Comparison of ENCODE assay signal across 1 cellular context in the genomic region with DNA sequence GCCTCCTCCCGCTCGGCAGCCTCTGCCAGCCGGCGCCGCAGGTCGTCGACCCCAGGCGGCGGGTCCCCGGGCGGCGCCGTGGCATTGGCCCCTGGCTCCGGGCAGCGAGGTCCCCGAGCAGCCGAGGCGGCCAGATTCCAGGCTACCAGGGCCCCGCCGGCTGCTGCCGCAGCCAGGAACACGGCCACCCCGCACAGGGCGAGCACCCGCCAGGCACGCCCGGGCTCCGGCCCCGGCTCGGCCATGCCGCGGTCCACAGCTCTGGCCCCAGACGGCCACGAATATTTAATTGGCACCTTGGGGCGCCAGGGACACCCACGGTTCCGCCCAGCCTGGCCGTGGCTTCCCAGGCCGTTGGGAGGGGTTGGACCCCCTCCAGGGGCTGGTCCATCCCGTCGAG.
TF ChIP-seq lines count a peak whose summit lies in the region.

A gene with protein sequence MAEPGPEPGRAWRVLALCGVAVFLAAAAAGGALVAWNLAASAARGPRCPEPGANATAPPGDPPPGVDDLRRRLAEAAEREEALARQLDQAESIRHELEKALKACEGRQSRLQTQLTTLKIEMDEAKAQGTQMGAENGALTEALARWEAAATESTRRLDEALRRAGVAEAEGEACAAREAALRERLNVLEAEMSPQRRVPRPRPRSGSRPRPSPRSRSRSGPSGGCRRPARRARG (minus strand): TSS at position 283 of the 400 bp plus-strand sequence. CDS start 38 bp downstream, at position 245.

TF ChIP-seq in GM23338, 12 proteins besides CTCF, POLR2A, EP300 and RAD21 (continued from another document):
- TF ChIP-seq, protein P1, sequence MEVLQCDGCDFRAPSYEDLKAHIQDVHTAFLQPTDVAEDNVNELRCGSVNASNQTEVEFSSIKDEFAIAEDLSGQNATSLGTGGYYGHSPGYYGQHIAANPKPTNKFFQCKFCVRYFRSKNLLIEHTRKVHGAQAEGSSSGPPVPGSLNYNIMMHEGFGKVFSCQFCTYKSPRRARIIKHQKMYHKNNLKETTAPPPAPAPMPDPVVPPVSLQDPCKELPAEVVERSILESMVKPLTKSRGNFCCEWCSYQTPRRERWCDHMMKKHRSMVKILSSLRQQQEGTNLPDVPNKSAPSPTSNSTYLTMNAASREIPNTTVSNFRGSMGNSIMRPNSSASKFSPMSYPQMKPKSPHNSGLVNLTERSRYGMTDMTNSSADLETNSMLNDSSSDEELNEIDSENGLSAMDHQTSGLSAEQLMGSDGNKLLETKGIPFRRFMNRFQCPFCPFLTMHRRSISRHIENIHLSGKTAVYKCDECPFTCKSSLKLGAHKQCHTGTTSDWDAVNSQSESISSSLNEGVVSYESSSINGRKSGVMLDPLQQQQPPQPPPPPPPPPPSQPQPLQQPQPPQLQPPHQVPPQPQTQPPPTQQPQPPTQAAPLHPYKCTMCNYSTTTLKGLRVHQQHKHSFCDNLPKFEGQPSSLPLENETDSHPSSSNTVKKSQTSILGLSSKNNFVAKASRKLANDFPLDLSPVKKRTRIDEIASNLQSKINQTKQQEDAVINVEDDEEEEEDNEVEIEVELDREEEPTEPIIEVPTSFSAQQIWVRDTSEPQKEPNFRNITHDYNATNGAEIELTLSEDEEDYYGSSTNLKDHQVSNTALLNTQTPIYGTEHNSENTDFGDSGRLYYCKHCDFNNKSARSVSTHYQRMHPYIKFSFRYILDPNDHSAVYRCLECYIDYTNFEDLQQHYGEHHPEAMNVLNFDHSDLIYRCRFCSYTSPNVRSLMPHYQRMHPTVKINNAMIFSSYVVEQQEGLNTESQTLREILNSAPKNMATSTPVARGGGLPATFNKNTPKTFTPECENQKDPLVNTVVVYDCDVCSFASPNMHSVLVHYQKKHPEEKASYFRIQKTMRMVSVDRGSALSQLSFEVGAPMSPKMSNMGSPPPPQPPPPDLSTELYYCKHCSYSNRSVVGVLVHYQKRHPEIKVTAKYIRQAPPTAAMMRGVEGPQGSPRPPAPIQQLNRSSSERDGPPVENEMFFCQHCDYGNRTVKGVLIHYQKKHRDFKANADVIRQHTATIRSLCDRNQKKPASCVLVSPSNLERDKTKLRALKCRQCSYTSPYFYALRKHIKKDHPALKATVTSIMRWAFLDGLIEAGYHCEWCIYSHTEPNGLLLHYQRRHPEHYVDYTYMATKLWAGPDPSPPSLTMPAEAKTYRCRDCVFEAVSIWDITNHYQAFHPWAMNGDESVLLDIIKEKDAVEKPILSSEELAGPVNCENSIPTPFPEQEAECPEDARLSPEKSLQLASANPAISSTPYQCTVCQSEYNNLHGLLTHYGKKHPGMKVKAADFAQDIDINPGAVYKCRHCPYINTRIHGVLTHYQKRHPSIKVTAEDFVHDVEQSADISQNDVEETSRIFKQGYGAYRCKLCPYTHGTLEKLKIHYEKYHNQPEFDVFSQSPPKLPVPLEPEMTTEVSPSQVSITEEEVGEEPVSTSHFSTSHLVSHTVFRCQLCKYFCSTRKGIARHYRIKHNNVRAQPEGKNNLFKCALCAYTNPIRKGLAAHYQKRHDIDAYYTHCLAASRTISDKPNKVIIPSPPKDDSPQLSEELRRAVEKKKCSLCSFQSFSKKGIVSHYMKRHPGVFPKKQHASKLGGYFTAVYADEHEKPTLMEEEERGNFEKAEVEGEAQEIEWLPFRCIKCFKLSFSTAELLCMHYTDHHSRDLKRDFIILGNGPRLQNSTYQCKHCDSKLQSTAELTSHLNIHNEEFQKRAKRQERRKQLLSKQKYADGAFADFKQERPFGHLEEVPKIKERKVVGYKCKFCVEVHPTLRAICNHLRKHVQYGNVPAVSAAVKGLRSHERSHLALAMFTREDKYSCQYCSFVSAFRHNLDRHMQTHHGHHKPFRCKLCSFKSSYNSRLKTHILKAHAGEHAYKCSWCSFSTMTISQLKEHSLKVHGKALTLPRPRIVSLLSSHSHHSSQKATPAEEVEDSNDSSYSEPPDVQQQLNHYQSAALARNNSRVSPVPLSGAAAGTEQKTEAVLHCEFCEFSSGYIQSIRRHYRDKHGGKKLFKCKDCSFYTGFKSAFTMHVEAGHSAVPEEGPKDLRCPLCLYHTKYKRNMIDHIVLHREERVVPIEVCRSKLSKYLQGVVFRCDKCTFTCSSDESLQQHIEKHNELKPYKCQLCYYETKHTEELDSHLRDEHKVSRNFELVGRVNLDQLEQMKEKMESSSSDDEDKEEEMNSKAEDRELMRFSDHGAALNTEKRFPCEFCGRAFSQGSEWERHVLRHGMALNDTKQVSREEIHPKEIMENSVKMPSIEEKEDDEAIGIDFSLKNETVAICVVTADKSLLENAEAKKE (CRISPR knock-in tag; IDR thresholded peaks at IDR 0.05), result no peak
- no peak for TF ChIP-seq JUNB (IDR thresholded peaks at IDR 0.05; ENCODE audit: unreplicated experiment)
- no peak for TF ChIP-seq EZH2phosphoT487 (IDR thresholded peaks at IDR 0.05; ENCODE audit: unreplicated experiment)
- no peak for TF ChIP-seq STAT1 (IDR thresholded peaks at IDR 0.05; ENCODE audit: unreplicated experiment)
- no peak for TF ChIP-seq NANOG (IDR thresholded peaks at IDR 0.05; ENCODE audit: borderline replicate concordance)
- TF ChIP-seq, protein P2, sequence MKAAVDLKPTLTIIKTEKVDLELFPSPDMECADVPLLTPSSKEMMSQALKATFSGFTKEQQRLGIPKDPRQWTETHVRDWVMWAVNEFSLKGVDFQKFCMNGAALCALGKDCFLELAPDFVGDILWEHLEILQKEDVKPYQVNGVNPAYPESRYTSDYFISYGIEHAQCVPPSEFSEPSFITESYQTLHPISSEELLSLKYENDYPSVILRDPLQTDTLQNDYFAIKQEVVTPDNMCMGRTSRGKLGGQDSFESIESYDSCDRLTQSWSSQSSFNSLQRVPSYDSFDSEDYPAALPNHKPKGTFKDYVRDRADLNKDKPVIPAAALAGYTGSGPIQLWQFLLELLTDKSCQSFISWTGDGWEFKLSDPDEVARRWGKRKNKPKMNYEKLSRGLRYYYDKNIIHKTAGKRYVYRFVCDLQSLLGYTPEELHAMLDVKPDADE (IDR thresholded peaks at IDR 0.05), result no peak
- TF ChIP-seq ZNF114 (CRISPR knock-in tag; IDR thresholded peaks at IDR 0.05), result no peak
- TF ChIP-seq EZH2 (IDR thresholded peaks at IDR 0.05; ENCODE audit: low read depth, unreplicated experiment), result no peak
- TF ChIP-seq, protein P3, sequence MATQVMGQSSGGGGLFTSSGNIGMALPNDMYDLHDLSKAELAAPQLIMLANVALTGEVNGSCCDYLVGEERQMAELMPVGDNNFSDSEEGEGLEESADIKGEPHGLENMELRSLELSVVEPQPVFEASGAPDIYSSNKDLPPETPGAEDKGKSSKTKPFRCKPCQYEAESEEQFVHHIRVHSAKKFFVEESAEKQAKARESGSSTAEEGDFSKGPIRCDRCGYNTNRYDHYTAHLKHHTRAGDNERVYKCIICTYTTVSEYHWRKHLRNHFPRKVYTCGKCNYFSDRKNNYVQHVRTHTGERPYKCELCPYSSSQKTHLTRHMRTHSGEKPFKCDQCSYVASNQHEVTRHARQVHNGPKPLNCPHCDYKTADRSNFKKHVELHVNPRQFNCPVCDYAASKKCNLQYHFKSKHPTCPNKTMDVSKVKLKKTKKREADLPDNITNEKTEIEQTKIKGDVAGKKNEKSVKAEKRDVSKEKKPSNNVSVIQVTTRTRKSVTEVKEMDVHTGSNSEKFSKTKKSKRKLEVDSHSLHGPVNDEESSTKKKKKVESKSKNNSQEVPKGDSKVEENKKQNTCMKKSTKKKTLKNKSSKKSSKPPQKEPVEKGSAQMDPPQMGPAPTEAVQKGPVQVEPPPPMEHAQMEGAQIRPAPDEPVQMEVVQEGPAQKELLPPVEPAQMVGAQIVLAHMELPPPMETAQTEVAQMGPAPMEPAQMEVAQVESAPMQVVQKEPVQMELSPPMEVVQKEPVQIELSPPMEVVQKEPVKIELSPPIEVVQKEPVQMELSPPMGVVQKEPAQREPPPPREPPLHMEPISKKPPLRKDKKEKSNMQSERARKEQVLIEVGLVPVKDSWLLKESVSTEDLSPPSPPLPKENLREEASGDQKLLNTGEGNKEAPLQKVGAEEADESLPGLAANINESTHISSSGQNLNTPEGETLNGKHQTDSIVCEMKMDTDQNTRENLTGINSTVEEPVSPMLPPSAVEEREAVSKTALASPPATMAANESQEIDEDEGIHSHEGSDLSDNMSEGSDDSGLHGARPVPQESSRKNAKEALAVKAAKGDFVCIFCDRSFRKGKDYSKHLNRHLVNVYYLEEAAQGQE (IDR thresholded peaks at IDR 0.05; ENCODE audit: unreplicated experiment), result no peak
